Comparison of ENCODE assay signal across 21 cellular contexts in genomic region chr3:141949972-141950371, GRCh38.
"Had no signal": no experiment of that assay in that cellular context is flagged by ENCODE, and none has a peak within 500 bp of the region (broad histone marks: within the 10 kb centered on the region; RNA-seq: fewer than 3 reads in every experiment).

No MANE protein-coding gene starts in this region.

- H3K27me3 ChIP-seq: body of pancreas, dorsolateral prefrontal cortex, upper lobe of right lung had no signal

- H3K4me3 ChIP-seq: body of pancreas, dorsolateral prefrontal cortex, lung, SK-N-MC, thoracic aorta, upper lobe of right lung had no signal

- ATAC-seq: body of pancreas, upper lobe of right lung had no signal

- DNase-seq: activated CD4-positive, alpha-beta memory T cell treated with anti-CD3 and anti-CD28 coated beads for 36 hours; activated gamma-delta T cell treated with Interleukin-2 at 50 U/mL for 16 hours; activated naive CD8-positive, alpha-beta T cell treated with anti-CD3 and anti-CD28 coated beads, Interleukin-2, amount 10 ng/mL, durations not matched to agents 7 days and 5 days; activated T-cell treated with anti-CD3 and anti-CD28 coated beads, Interleukin-2, amount 50 U/mL, for 48 hours; body of pancreas; caudate nucleus; foreskin melanocyte; glutamatergic neuron; hippocampal formation; islet precursor cell; occipital lobe; stimulated activated CD4-positive, alpha-beta T cell treated with anti-CD3 and anti-CD28 coated beads, Interleukin-15, amount 100 ng/mL, for 24 hours; stimulated activated CD4-positive, alpha-beta T cell treated with anti-CD3 and anti-CD28 coated beads, Interleukin-2, amount 100 ng/mL, for 48 hours; upper lobe of right lung had no signal

- H3K27ac Mint-ChIP-seq: activated CD4-positive, alpha-beta memory T cell treated with anti-CD3 and anti-CD28 coated beads for 36 hours; activated naive CD8-positive, alpha-beta T cell treated with anti-CD3 and anti-CD28 coated beads, Interleukin-2, amount 10 ng/mL, durations not matched to agents 7 days and 5 days; mesothelial cell of epicardium; progenitor cell of endocrine pancreas had no signal

- H3K4me1 ChIP-seq: body of pancreas, upper lobe of right lung had no signal

- H3K9me3 ChIP-seq: body of pancreas, thoracic aorta, upper lobe of right lung had no signal

- H3K9me3 Mint-ChIP-seq: activated CD4-positive, alpha-beta memory T cell treated with anti-CD3 and anti-CD28 coated beads for 36 hours; activated naive CD8-positive, alpha-beta T cell treated with anti-CD3 and anti-CD28 coated beads, Interleukin-2, amount 10 ng/mL, durations not matched to agents 7 days and 5 days; mesothelial cell of epicardium; nephron had no signal
